Comparison of ENCODE assay signal across 8 cellular contexts in genomic region chr3:190225186-190225692, GRCh38.
DNase-seq lines count a peak whose midpoint lies in the region; ATAC-seq and TF ChIP-seq lines count a peak whose summit lies in the region.

No MANE protein-coding gene starts in this region.

- H3K27me3 ChIP-seq in HCT116 (ENCODE audit: insufficient read depth, low read length), result no peaks in the 10 kb centered on the region

- H3K4me3 Mint-ChIP-seq in immature natural killer cell, result no peak overlapping the region

- DNase-seq in Caki2 (ENCODE audit: low read depth) (peak; percentile 46), HCT116 (ENCODE audit: low read depth, low spot score) (peak; percentile 10), SKM-1 treated with dmso at 0.1 percent for 144 hours (lab: John Stamatoyannopoulos, UW; ENCODE audit: unreplicated experiment) (peak; percentile 33), iris pigment epithelial cell (ENCODE audit: low read depth) (peak; percentile 37), NCI-H446 treated with DMSO at 0.1 percent for 48 hours (lab: John Stamatoyannopoulos, UW) (no peak), immature natural killer cell (no peak)
- no peak for DNase-seq in stimulated activated naive CD4-positive, alpha-beta T cell treated with Interleukin-2 at 50 U/mL for 16 hours (lab: John Stamatoyannopoulos, UW)
- no peak for DNase-seq in activated effector memory CD4-positive, alpha-beta T cell treated with anti-CD3 and anti-CD28 coated beads, Interleukin-2, amount 50 U/mL, for 16 hours

- CTCF ChIA-PET in HCT116 (lab: Charles Lee), result interaction anchor here (0.7 to 3.1 kb wide), 11 partner anchors 10 to 472 kb away, joined by 3 to 20 read pairs (median 6); partner anchors contain the start of gene CLDN1

- H3K9me3 ChIP-seq in HCT116 (ENCODE audit: control insufficient read depth in 1 of 2, insufficient read depth in 1 of 2, low read depth in 1 of 2, low read length in 2 of 2), result no peaks in the 10 kb centered on the region

- peak; percentile 71 for TF ChIP-seq RAD21 in HCT116 (IDR thresholded peaks at IDR 0.05; ENCODE audit: low read depth)

- no peaks in the 10 kb centered on the region for H3K9me2 ChIP-seq in HCT116 (ENCODE audit: insufficient read depth)

- no peaks in the 10 kb centered on the region for H4K20me1 ChIP-seq in HCT116 (ENCODE audit: insufficient read depth)

- peak; percentile 31 to 55 (median 52); a peak in 3 of 6 replicates for TF ChIP-seq CTCF in HCT116 (IDR thresholded peaks at IDR 0.05 in 2 of 3, conservative IDR thresholded peaks at IDR 0.05 in 1 of 3; ENCODE audit: borderline replicate concordance in 1 of 3, insufficient read depth in 1 of 3, low read depth in 2 of 3, low read length in 2 of 3)

- no peaks in the 10 kb centered on the region for H3K4me1 Mint-ChIP-seq in immature natural killer cell

- intact Hi-C loops in HCT116 (cut with micrococcal nuclease), result loop anchor here (1.0 to 10.0 kb wide), 4 partner anchors 97 to 470 kb away; partner anchors contain the start of gene CLDN1

- no peak overlapping the region for H3K9ac ChIP-seq in HCT116 (ENCODE audit: low read length)

- BruUV-seq in HCT116 (replicated peaks; lab: Mats Ljungman, UMichigan), result no TSS peak

- H3K4me3 ChIP-seq in HCT116 (replicated peaks in 1 of 2; ENCODE audit: low read depth in 1 of 2, low read length in 2 of 2), result no peak overlapping the region

- H3K27me3 Mint-ChIP-seq in immature natural killer cell (ENCODE audit: low read depth in 3 of 3), result peaks cover 0 to 4% (median 0%) of the 10 kb centered on the region in 3 donors

- no peak for TF ChIP-seq POLR2A in HCT116 (IDR thresholded peaks at IDR 0.05; ENCODE audit: borderline replicate concordance, extremely low read depth, insufficient read depth, insufficient read length)

- H3K36me3 Mint-ChIP-seq in immature natural killer cell, result no peaks in the 10 kb centered on the region

- peaks cover 0 to 4% of the 10 kb centered on the region in 2 experiments; a peak in 1 of 4 replicates for H3K4me1 ChIP-seq in HCT116 (ENCODE audit: control insufficient read depth in 1 of 2, insufficient read depth in 2 of 2, low read length in 2 of 2)

- RAD21 ChIA-PET in HCT116 (lab: Charles Lee; ENCODE audit: low non-redundant PET in 1 of 2, low total read pairs in 2 of 2, uncharacterized antibody in 2 of 2, unreplicated experiment in 2 of 2), result no interaction called here

- H3K4me2 ChIP-seq in HCT116 (ENCODE audit: low read length), result no peak overlapping the region

- peak; percentile 72 for ATAC-seq in HCT116

- H3K79me2 ChIP-seq in HCT116 (ENCODE audit: insufficient read depth, low read length), result no peaks in the 10 kb centered on the region

- H3K9me3 Mint-ChIP-seq in immature natural killer cell, result peaks cover 0 to 17% (median 3%) of the 10 kb centered on the region in 6 donors

- H3K27ac Mint-ChIP-seq in immature natural killer cell, result no peak overlapping the region

- H2AFZ ChIP-seq in HCT116 (ENCODE audit: low read depth, low read length, poor library complexity, severe bottlenecking), result peak overlapping the region; percentile 65

- in situ Hi-C loops in Caki2 (cut with HindIII; ENCODE audit: low pct_unique_long_range_greater_than_20kb, low sequenced_read_pairs), result no loop called here

- POLR2A ChIA-PET in HCT116 (lab: Charles Lee), result no interaction called here

- H3K36me3 ChIP-seq in HCT116 (ENCODE audit: control insufficient read depth in 1 of 2, insufficient read depth in 2 of 2, low read length in 2 of 2), result no peaks in the 10 kb centered on the region

- H3K27ac ChIP-seq in HCT116 (ENCODE audit: low read depth, low read length), result no peak overlapping the region

TF ChIP-seq in HCT116, 20 proteins besides CTCF, POLR2A, EP300 and RAD21:
- no peak for TF ChIP-seq ELF1 (IDR thresholded peaks at IDR 0.05; ENCODE audit: borderline replicate concordance, low read depth)
- TF ChIP-seq FOSL1 (IDR thresholded peaks at IDR 0.05; ENCODE audit: low read depth), result no peak
- TF ChIP-seq EGR1 (IDR thresholded peaks at IDR 0.05; ENCODE audit: low read depth), result no peak
- TF ChIP-seq ZFX (IDR thresholded peaks at IDR 0.05), result no peak
- no peak for TF ChIP-seq ZNF274 (IDR thresholded peaks at IDR 0.05; ENCODE audit: low read depth, low read length)
- TF ChIP-seq SIN3A (IDR thresholded peaks at IDR 0.05; ENCODE audit: low read depth), result no peak
- TF ChIP-seq ZBTB33 (IDR thresholded peaks at IDR 0.05; ENCODE audit: extremely low read depth, insufficient replicate concordance, low read length), result no peak
- TF ChIP-seq JUND (IDR thresholded peaks at IDR 0.05), result no peak
- TF ChIP-seq ATF3 (IDR thresholded peaks at IDR 0.05), result no peak

Comparison
In these comparisons a context has a peak if more than half of its experiments do, and no peak if none do; other contexts are left out.
1. DNase-seq: peak in Caki2 (single experiment), HCT116 (single experiment), SKM-1 treated with dmso at 0.1 percent for 144 hours (single experiment) and iris pigment epithelial cell (single experiment); none in NCI-H446 treated with DMSO at 0.1 percent for 48 hours (single experiment), stimulated activated naive CD4-positive, alpha-beta T cell treated with Interleukin-2 at 50 U/mL for 16 hours (single experiment), activated effector memory CD4-positive, alpha-beta T cell treated with anti-CD3 and anti-CD28 coated beads, Interleukin-2, amount 50 U/mL, for 16 hours (single experiment) and immature natural killer cell (0 of 3).